8 cellular contexts compared by ENCODE assay signal in genomic region chr11:66478823-66479740, GRCh38.
DNase-seq lines count a peak whose midpoint lies in the region; ATAC-seq and TF ChIP-seq lines count a peak whose summit lies in the region.

No MANE protein-coding gene starts in this region.

- H3K9me3 ChIP-seq in OCI-LY3 (ENCODE audit: insufficient read depth, low read length) (no peaks in the 10 kb centered on the region), iPS-18c (ENCODE audit: control insufficient read depth, insufficient read depth, low read length) (no peaks in the 10 kb centered on the region)

- peaks cover 8% of the 10 kb centered on the region for H3K4me1 ChIP-seq in OCI-LY3 (ENCODE audit: low read length)

- no peaks in the 10 kb centered on the region for H3K27me3 ChIP-seq in OCI-LY3 (ENCODE audit: low read depth, low read length)

- peaks cover 9% of the 10 kb centered on the region for H3K36me3 ChIP-seq in OCI-LY3 (replicated peaks; ENCODE audit: low read depth, low read length)

- H4K20me1 ChIP-seq in OCI-LY3 (ENCODE audit: insufficient read depth, low read length), result no peaks in the 10 kb centered on the region

- H2AFZ ChIP-seq in OCI-LY3 (ENCODE audit: low read depth, low read length), result peak overlapping the region; percentile 28; the same call in 1 of the 2 replicates

- H3K27ac ChIP-seq in OCI-LY3 (ENCODE audit: low read length) (peak overlapping the region; percentile 55), skin epidermis (peak overlapping the region; percentile 23 to 91 (median 87))

- H3K9ac ChIP-seq in OCI-LY3 (ENCODE audit: low read length), result peak overlapping the region; percentile 86

- ATAC-seq in HG03175 (IDR thresholded peaks at IDR 0.05; ENCODE audit: unreplicated experiment) (no peak), HG03097 (IDR thresholded peaks at IDR 0.05; ENCODE audit: low FRiP score, unreplicated experiment) (no peak)

- DNase-seq in AG08396 (ENCODE audit: low spot score), result peak; percentile 58
- no peak for DNase-seq in astrocyte of the spinal cord (ENCODE audit: low read depth, low spot score)

- TF ChIP-seq CTCF in GM12875 (IDR thresholded peaks at IDR 0.05; ENCODE audit: borderline replicate concordance, insufficient read depth, low read depth, low read length), result peak; percentile 89
- peak; percentile 99 for TF ChIP-seq CTCF in OCI-LY3 (IDR thresholded peaks at IDR 0.05; ENCODE audit: low read depth, low read length)
- peak; percentile 84 for TF ChIP-seq CTCF in astrocyte of the spinal cord (IDR thresholded peaks at IDR 0.05; ENCODE audit: low read depth, low read length)

- peaks cover 23% of the 10 kb centered on the region for H3K79me2 ChIP-seq in OCI-LY3 (ENCODE audit: low read length)

- peak overlapping the region; percentile 93 for H3K4me2 ChIP-seq in OCI-LY3 (ENCODE audit: low read length)

- in situ Hi-C loops in astrocyte of the spinal cord (cut with HindIII; ENCODE audit: low sequenced_read_pairs), result no loop called here

- peak overlapping the region; percentile 93 for H3K4me3 ChIP-seq in GM12875 (ENCODE audit: low read depth, low read length)
- H3K4me3 ChIP-seq in OCI-LY3 (ENCODE audit: low read length), result peak overlapping the region; percentile 89
- peak overlapping the region; percentile 91 for H3K4me3 ChIP-seq in astrocyte of the spinal cord (ENCODE audit: low read depth, low read length)
- H3K4me3 ChIP-seq in iPS-18c (ENCODE audit: insufficient read depth, low read depth, low read length), result peak overlapping the region; percentile 88
- H3K4me3 ChIP-seq in skin epidermis, result peak overlapping the region; percentile 52 to 76 (median 59)
